Comparison of ENCODE assay signal across 8 cellular contexts in the genomic region with DNA sequence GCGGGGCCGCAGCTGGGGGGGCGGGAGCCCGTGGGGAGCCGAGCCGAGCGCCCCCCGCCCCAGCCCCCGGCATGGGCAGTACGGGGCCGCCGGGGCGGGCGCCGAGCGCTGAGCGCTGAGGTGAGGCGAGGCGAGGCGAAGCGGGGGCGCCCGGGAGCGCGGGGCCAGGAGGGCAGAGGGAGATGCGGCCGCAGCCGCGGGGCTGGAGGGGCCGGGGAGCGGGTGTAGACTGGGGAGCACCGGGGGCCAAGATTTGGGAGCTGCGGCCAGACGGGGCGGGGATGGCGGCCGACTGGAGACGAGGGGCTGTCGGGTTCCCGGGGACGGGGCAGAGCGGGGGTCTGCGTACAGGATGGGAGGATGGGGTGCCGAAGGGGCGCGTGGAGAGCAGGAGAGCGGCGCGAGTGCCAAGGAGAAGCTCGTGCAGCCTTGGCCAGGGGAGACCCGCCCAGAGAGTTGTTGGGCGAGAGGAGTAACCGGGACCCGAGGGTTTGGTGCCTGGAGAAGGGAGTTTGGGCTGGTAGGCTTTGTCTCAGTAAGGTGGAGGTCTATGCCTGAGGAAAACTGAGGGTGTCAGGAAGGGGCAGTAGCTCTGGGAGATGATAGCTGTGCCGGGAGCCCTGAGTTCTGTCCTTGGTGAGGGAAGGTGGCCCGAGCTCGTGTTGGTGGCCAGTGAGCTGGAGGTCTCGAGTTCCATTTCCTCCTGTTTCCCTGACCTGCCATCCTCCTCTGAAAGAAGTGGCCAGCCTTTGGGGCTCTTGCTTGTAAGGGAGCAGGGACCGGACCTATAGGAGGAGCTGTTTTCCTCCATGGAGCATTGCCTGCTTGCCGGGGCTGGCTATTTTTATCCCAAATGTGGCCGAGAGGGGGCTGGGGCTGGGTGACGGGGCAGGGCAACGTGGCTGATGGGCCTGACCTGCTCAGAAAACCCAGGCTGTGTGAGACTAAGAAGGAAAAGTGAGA. TPM values are rescaled to one million over a fixed set of nuclear protein-coding genes. Genes with fewer than 3 reads are reported as not detected.
DNase-seq lines count a peak whose midpoint lies in the region; ATAC-seq, FAIRE-seq and TF ChIP-seq lines count a peak whose summit lies in the region.

No MANE protein-coding gene starts in this region.

- no peak; the same call in 1 of the 2 replicates for TF ChIP-seq POLR2A in A549 (IDR thresholded peaks at IDR 0.05; ENCODE audit: low read length)
- no peak for TF ChIP-seq POLR2A in testis (IDR thresholded peaks at IDR 0.05)

- H3K27me3 ChIP-seq in mucosa of stomach (ENCODE audit: control insufficient read depth, insufficient read depth, low read length) (peaks cover 45% of the 10 kb centered on the region), testis (no peaks in the 10 kb centered on the region)

- no peaks in the 10 kb centered on the region for H3K36me3 ChIP-seq in mucosa of stomach (ENCODE audit: control insufficient read depth, insufficient read depth, low read length)
- H3K36me3 ChIP-seq in testis (ENCODE audit: low read depth, missing control alignments) = no peaks in the 10 kb centered on the region

- 4% methylated on average over 18 of the region's 63 CpGs for WGBS in A549 (ENCODE audit: missing lambda C conversion rate)
- 0 to 2% methylated on average over 40 to 59 of the region's 63 CpGs for WGBS in testis, 2 donors

- TF ChIP-seq EP300 in A549 (IDR thresholded peaks at IDR 0.05) = no peak

- CTCF ChIA-PET in A549 (lab: Yijun Ruan, JAX) = interaction anchor here (0.6 to 13.9 kb wide), 40 partner anchors 9 to 670 kb away, joined by 3 to 268 read pairs (median 3); no protein-coding TSS in a partner anchor

- peak overlapping the region; percentile 91 for H3K4me2 ChIP-seq in A549

- H3K9me3 ChIP-seq in A549 (no peaks in the 10 kb centered on the region), mucosa of stomach (ENCODE audit: control insufficient read depth, low read length) (no peaks in the 10 kb centered on the region), testis (no peaks in the 10 kb centered on the region)

- H3K27ac ChIP-seq in A549 (peak overlapping the region; percentile 91 to 95), testis (peak overlapping the region; percentile 95 to 99)

- H3K4me1 ChIP-seq in A549 (peaks cover 12% of the 10 kb centered on the region), mucosa of stomach (ENCODE audit: control insufficient read depth, insufficient read depth, low read length) (peaks cover 51% of the 10 kb centered on the region), testis (peaks cover 40% of the 10 kb centered on the region)

- H3K9ac ChIP-seq in mucosa of stomach (ENCODE audit: low read length) = peak overlapping the region; percentile 53

- TF ChIP-seq CTCF in A549 (IDR thresholded peaks at IDR 0.05) (peak; percentile 57), testis (IDR thresholded peaks at IDR 0.05) (peak; percentile 52 to 65 (median 56))

- H3K4me3 ChIP-seq in A549 = peak overlapping the region; percentile 94
- no peak overlapping the region for H3K4me3 ChIP-seq in mucosa of stomach (ENCODE audit: low read length)
- peak overlapping the region; percentile 85 to 94 for H3K4me3 ChIP-seq in testis

- ATAC-seq in A549 = peak; percentile 66 to 84
- no peak for ATAC-seq in HG03095 (IDR thresholded peaks at IDR 0.05; ENCODE audit: unreplicated experiment)

- POLR2A ChIA-PET in A549 (lab: Yijun Ruan, JAX) = interaction anchor here (2.5 kb wide), 1 partner anchor 10 kb away, joined by 11 read pairs; no protein-coding TSS in a partner anchor

- DNase-seq in A549 (ENCODE audit: low read depth in 1 of 2, low spot score in 1 of 2) = peak; percentile 88 to 97
- peak; percentile 68 for DNase-seq in GM04503 (ENCODE audit: low read depth)
- DNase-seq in NCI-H1694 (lab: John Stamatoyannopoulos, UW) = peak; percentile 66
- peak; percentile 53 for DNase-seq in activated T-cell treated with anti-CD3 and anti-CD28 coated beads, Interleukin-2, amount 50 U/mL, for 1 hour
- peak; percentile 90 for DNase-seq in fibroblast of gingiva (ENCODE audit: low read depth)
- peak; percentile 83 for DNase-seq in testis

- intact Hi-C loops in testis (cut with DNase I; ENCODE audit: low total_unique reads) = no loop called here

- no peak for FAIRE-seq in A549 (lab: Jason Lieb, UNC)

- TF ChIP-seq RAD21 in A549 (conservative IDR thresholded peaks at IDR 0.05 in 1 of 2, IDR thresholded peaks at IDR 0.05 in 1 of 2) = peak; percentile 48 to 52; a peak in 4 of 5 replicates

TF ChIP-seq in A549, 52 proteins besides CTCF, POLR2A, EP300 and RAD21:
- TF ChIP-seq BCL3 (IDR thresholded peaks at IDR 0.05) = no peak
- no peak for TF ChIP-seq EHF (CRISPR knock-in tag; IDR thresholded peaks at IDR 0.05)
- no peak for TF ChIP-seq HOXB5 (CRISPR knock-in tag; IDR thresholded peaks at IDR 0.05)
- TF ChIP-seq ESRRA (IDR thresholded peaks at IDR 0.05; ENCODE audit: borderline replicate concordance, low read length) = no peak
- peak; percentile 30; the same call in 1 of the 2 replicates for TF ChIP-seq PHF8 (IDR thresholded peaks at IDR 0.05; ENCODE audit: borderline replicate concordance, low read depth)
- TF ChIP-seq KDM5A (IDR thresholded peaks at IDR 0.05) = no peak
- TF ChIP-seq SREBF2 (IDR thresholded peaks at IDR 0.05) = no peak
- TF ChIP-seq TP53 (CRISPR knock-in tag; IDR thresholded peaks at IDR 0.05) = no peak
- TF ChIP-seq MAX (IDR thresholded peaks at IDR 0.05) = peak; percentile 34; the same call in 1 of the 2 replicates
- no peak for TF ChIP-seq ZC3H11A (IDR thresholded peaks at IDR 0.05)
- peak; percentile 42 for TF ChIP-seq SMC3 (IDR thresholded peaks at IDR 0.05)
- peak; percentile 61; the same call in 1 of the 2 replicates for TF ChIP-seq MYC (IDR thresholded peaks at IDR 0.05; ENCODE audit: borderline replicate concordance, low read length)

RNA-seq across cellular contexts. Expression of gene ATP8B2, which starts 0.5 kb away (rescaled TPM):
- 12.7 and 17.2 TPM in 2 replicates for polyA plus RNA-seq in A549 (2011; rRNA removed)
- polyA plus RNA-seq in A549 (2012; cell fraction: cytosol; rRNA removed) = 19.2 and 28.5 TPM in 2 replicates
- polyA plus RNA-seq in A549 (2012; cell fraction: nucleus; rRNA removed) = 50.9 and 58.8 TPM in 2 replicates
- polyA plus RNA-seq in A549 (2017; fragmentation: RNase III; extraction: RNeasy Plus Mini Kit Qiagen cat#74134 plus additional on column Dnase treatment) = 13.2 to 17.6 TPM (median 17.5 TPM) in 3 replicates
- polyA minus RNA-seq in A549 (2011; rRNA and poly(A)+ RNA removed) = 15.9 and 26.7 TPM in 2 replicates
- 100 to 1,000 TPM; 179 to 204 TPM for total RNA-seq in testis
- polyA plus RNA-seq in testis (ENCODE audit: insufficient read depth, low read depth, low replicate concordance) = 50.9 TPM

RNA-seq across cellular contexts. Expression of gene AQP10, which starts 5.0 kb away (rescaled TPM):
- polyA plus RNA-seq in A549 (2011; rRNA removed) (not detected in 2 replicates), A549 (2017; fragmentation: RNase III; extraction: RNeasy Plus Mini Kit Qiagen cat#74134 plus additional on column Dnase treatment) (not detected in 3 replicates), testis (ENCODE audit: insufficient read depth, low read depth, low replicate concordance) (0.41 TPM)
- not detected in 2 replicates for polyA plus RNA-seq in A549 (2012; cell fraction: cytosol; rRNA removed)
- not detected in 2 replicates for polyA plus RNA-seq in A549 (2012; cell fraction: nucleus; rRNA removed)
- polyA minus RNA-seq in A549 (2011; rRNA and poly(A)+ RNA removed) = not detected in 2 replicates
- 1 to 10 TPM; 2.0 to 2.2 TPM for total RNA-seq in testis

RNA-seq across cellular contexts. Expression of gene HAX1, which starts 53.4 kb away (rescaled TPM):
- 123 and 130 TPM in 2 replicates for polyA plus RNA-seq in A549 (2011; rRNA removed)
- polyA plus RNA-seq in A549 (2012; cell fraction: cytosol; rRNA removed) = 96.6 and 104 TPM in 2 replicates
- 61.2 and 85.7 TPM in 2 replicates for polyA plus RNA-seq in A549 (2012; cell fraction: nucleus; rRNA removed)
- 75.2 to 83.8 TPM (median 78.4 TPM) in 3 replicates for polyA plus RNA-seq in A549 (2017; fragmentation: RNase III; extraction: RNeasy Plus Mini Kit Qiagen cat#74134 plus additional on column Dnase treatment)
- polyA minus RNA-seq in A549 (2011; rRNA and poly(A)+ RNA removed) = 73.1 and 88.4 TPM in 2 replicates
- total RNA-seq in testis = 10 to 100 TPM; 92.7 to 98.9 TPM
- polyA plus RNA-seq in testis (ENCODE audit: insufficient read depth, low read depth, low replicate concordance) = 192 TPM
